Comparison of ENCODE assay signal across 8 cellular contexts in the genomic region with DNA sequence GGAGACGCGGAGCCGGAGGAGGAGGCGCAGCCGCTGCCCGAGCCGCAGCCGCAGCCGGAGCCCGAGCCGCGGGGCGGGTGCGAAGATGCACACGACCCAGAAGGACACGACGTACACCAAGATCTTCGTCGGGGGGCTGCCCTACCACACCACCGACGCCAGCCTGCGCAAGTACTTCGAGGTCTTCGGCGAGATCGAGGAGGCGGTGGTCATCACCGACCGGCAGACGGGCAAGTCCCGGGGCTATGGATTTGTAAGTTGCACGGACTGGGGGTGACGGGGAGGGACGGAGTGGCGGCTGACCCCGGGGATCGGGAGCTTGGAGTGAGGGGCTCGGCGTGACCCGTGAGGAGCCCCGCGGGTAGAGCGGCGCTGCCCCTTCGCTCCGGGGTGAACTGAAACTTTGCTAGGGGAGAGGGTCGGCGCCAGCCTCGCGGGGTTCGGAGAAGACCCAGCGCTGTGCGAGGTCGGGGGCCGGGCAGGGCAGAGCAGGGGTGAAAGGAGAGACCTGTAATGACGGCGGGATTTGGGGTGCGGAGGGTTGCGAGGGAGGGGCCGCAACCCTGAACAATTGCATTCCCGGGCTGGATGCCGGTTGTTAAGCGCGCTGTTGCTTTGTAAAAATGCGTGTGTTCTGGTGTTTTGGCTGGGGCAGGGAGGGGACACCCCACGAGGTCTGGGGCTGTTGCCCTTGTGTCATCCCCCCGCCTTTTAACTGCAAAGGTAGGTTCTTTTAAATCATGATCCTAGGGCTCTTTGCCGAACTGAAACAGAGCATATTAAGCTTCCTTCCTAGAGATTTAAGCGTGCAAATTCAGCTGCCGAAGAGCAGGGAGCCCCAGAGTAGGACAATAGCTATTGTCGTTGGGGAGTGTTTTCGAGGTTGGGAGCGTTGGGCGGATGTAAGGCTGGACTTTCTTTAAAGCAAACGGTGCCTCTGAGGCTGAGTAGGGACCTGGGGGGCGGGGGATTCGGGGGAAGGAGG. TPM values are rescaled to one million over a fixed set of nuclear protein-coding genes. Genes with fewer than 3 reads are reported as not detected.
DNase-seq lines count a peak whose midpoint lies in the region; ATAC-seq and TF ChIP-seq lines count a peak whose summit lies in the region.

No MANE protein-coding gene starts in this region.

- peak overlapping the region; percentile 9 for H3K27ac Mint-ChIP-seq in activated CD4-positive, alpha-beta T cell treated with anti-CD3 and anti-CD28 coated beads, Interleukin-2, amount 10 ng/mL, durations not matched to agents 7 days and 5 days

- H3K4me1 ChIP-seq in foreskin keratinocyte, result peaks cover 15% of the 10 kb centered on the region

- peak overlapping the region; percentile 61 for H3K4me3 Mint-ChIP-seq in activated CD4-positive, alpha-beta T cell treated with anti-CD3 and anti-CD28 coated beads, Interleukin-2, amount 10 ng/mL, durations not matched to agents 7 days and 5 days

- H3K27me3 Mint-ChIP-seq in activated CD4-positive, alpha-beta T cell treated with anti-CD3 and anti-CD28 coated beads, Interleukin-2, amount 10 ng/mL, durations not matched to agents 7 days and 5 days, result peaks cover 66% of the 10 kb centered on the region

- H3K27me3 ChIP-seq in foreskin keratinocyte, result no peaks in the 10 kb centered on the region

- H3K4me3 ChIP-seq in WI38 (ENCODE audit: low read depth, low read length), result peak overlapping the region; percentile 88

- H3K36me3 Mint-ChIP-seq in activated CD4-positive, alpha-beta T cell treated with anti-CD3 and anti-CD28 coated beads, Interleukin-2, amount 10 ng/mL, durations not matched to agents 7 days and 5 days (ENCODE audit: low read depth), result no peaks in the 10 kb centered on the region

- POLR2A ChIA-PET in activated CD4-positive, alpha-beta T cell treated with anti-CD3 and anti-CD28 coated beads, Interleukin-2, amount 10 ng/mL, durations not matched to agents 7 days and 5 days (lab: Charles Lee), result no interaction called here

- CTCF ChIA-PET in activated CD4-positive, alpha-beta T cell treated with anti-CD3 and anti-CD28 coated beads, Interleukin-2, amount 10 ng/mL, durations not matched to agents 7 days and 5 days (lab: Charles Lee), result no interaction called here

- peaks cover 13% of the 10 kb centered on the region for H3K4me1 Mint-ChIP-seq in activated CD4-positive, alpha-beta T cell treated with anti-CD3 and anti-CD28 coated beads, Interleukin-2, amount 10 ng/mL, durations not matched to agents 7 days and 5 days

- TF ChIP-seq CTCF in WI38 (IDR thresholded peaks at IDR 0.05; ENCODE audit: low read depth, low read length) (no peak), foreskin keratinocyte (conservative IDR thresholded peaks at IDR 0.05) (no peak), omental fat pad (IDR thresholded peaks at IDR 0.05) (no peak)

- DNase-seq in activated CD4-positive, alpha-beta T cell treated with anti-CD3 and anti-CD28 coated beads, Interleukin-2, amount 10 ng/mL, durations not matched to agents 7 days and 5 days, result no peak
- no peak for DNase-seq in activated CD4-positive, alpha-beta T cell treated with anti-CD3 and anti-CD28 coated beads, Interleukin-2, amount 50 U/mL, for 4 hours
- no peak for DNase-seq in foreskin keratinocyte
- DNase-seq in omental fat pad (ENCODE audit: low spot score), result no peak
- DNase-seq in NCI-H2107 (lab: John Stamatoyannopoulos, UW), result no peak

- H3K9me3 Mint-ChIP-seq in activated CD4-positive, alpha-beta T cell treated with anti-CD3 and anti-CD28 coated beads, Interleukin-2, amount 10 ng/mL, durations not matched to agents 7 days and 5 days, result no peaks in the 10 kb centered on the region

- ATAC-seq in foreskin keratinocyte (peak; percentile 30), omental fat pad (ENCODE audit: low FRiP score) (peak; percentile 49), HG03159 (IDR thresholded peaks at IDR 0.05; ENCODE audit: unreplicated experiment) (no peak), GM18867 (IDR thresholded peaks at IDR 0.05; ENCODE audit: unreplicated experiment) (no peak)

- no peak overlapping the region for H3K27ac ChIP-seq in foreskin keratinocyte

RNA-seq across cellular contexts. Expression of a gene that starts 0.6 kb away (rescaled TPM):
- not detected for total RNA-seq in activated CD4-positive, alpha-beta T cell treated with anti-CD3 and anti-CD28 coated beads, Interleukin-2, amount 10 ng/mL, durations not matched to agents 7 days and 5 days
- total RNA-seq in foreskin keratinocyte (0.92 and 1.4 TPM in 2 replicates), omental fat pad (1 to 10 TPM in 2 of 4 donors, under 1 TPM in 2; 0.84 to 2.2 (median 1.4) TPM)
- 0.46 and 0.86 TPM in 2 replicates for polyA plus RNA-seq in foreskin keratinocyte

Comparison
In these comparisons a context has a peak if more than half of its experiments do, and no peak if none do; other contexts are left out.
1. ATAC-seq: peak in foreskin keratinocyte (single experiment) and omental fat pad (single experiment); none in HG03159 (single experiment) and GM18867 (single experiment).